ENCODE assay signal across 14 cellular contexts in the genomic region with DNA sequence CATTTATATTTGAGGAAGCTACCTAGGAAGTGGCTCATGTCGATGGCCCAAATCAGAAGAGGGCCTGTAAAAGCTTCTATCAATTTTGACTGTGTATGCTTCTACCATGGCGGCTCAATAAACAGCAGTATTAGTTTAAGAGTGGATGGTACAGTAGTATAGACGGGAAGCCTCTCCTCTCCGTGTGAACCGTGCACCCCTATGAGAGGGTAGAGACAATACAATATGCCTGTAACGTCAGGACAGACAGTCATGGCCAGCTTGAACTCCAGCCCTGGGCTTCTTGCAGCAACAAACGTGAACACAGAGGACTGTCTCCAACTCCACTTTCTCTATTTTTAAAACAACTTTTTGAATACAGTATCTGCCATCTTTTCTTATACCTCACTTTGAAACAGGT. TPM values are rescaled to one million over a fixed set of nuclear protein-coding genes. Genes with fewer than 3 reads are reported as not detected.
DNase-seq lines count a peak whose midpoint lies in the region; ATAC-seq and TF ChIP-seq lines count a peak whose summit lies in the region.
"Had no signal": no experiment of that assay in that cellular context is flagged by ENCODE, and none has a peak within 500 bp of the region (broad histone marks: within the 10 kb centered on the region; RNA-seq: fewer than 3 reads in every experiment).

No MANE protein-coding gene starts in this region.

- DNase-seq in activated naive CD4-positive, alpha-beta T cell treated with anti-CD3 and anti-CD28 coated beads for 36 hours, result peak; percentile 54
- no peak for DNase-seq in activated naive CD4-positive, alpha-beta T cell (lab: John Stamatoyannopoulos, UW)
- DNase-seq in immature natural killer cell (no peak), vagina (ENCODE audit: extremely low spot score in 2 of 2) (no peak), H7 (no peak), KG1 (lab: John Stamatoyannopoulos, UW) (no peak)
- DNase-seq: NCI-H146, T-helper 9 cell had no signal

- no peaks in the 10 kb centered on the region for H3K9me3 Mint-ChIP-seq in activated naive CD4-positive, alpha-beta T cell treated with anti-CD3 and anti-CD28 coated beads for 36 hours
- no peaks in the 10 kb centered on the region for H3K9me3 Mint-ChIP-seq in T-helper 1 cell treated with Interleukin-12 subunit alpha and Interleukin-12 subunit beta and Interleukin-4 antibody, amounts not matched to agents 30 μg/mL and 1 μg/mL, for 36 hours
- H3K9me3 Mint-ChIP-seq in immature natural killer cell, result no peaks in the 10 kb centered on the region
- H3K9me3 Mint-ChIP-seq: type B pancreatic cell had no signal

- H3K27me3 ChIP-seq in vagina, result no peaks in the 10 kb centered on the region
- no peaks in the 10 kb centered on the region for H3K27me3 ChIP-seq in H7 (ENCODE audit: control insufficient read depth, insufficient read depth, low read length)

- H3K27ac ChIP-seq in vagina, result peak overlapping the region; percentile 13
- H3K27ac ChIP-seq: cardiac muscle cell had no signal

- H3K4me3 Mint-ChIP-seq in activated naive CD4-positive, alpha-beta T cell treated with anti-CD3 and anti-CD28 coated beads for 36 hours, result peak overlapping the region; percentile 95
- peak overlapping the region; percentile 99 for H3K4me3 Mint-ChIP-seq in T-helper 1 cell treated with Interleukin-12 subunit alpha and Interleukin-12 subunit beta and Interleukin-4 antibody, amounts not matched to agents 30 μg/mL and 1 μg/mL, for 36 hours
- H3K4me3 Mint-ChIP-seq in immature natural killer cell, result peak overlapping the region; percentile 80 to 100 (median 98)
- H3K4me3 Mint-ChIP-seq: type B pancreatic cell had no signal

- H3K36me3 ChIP-seq in vagina, result no peaks in the 10 kb centered on the region
- no peaks in the 10 kb centered on the region for H3K36me3 ChIP-seq in H7 (replicated peaks; ENCODE audit: control insufficient read depth, insufficient read depth, low read length)
- H3K36me3 ChIP-seq: cardiac muscle cell had no signal

- no peaks in the 10 kb centered on the region for H3K9me3 ChIP-seq in vagina

- H3K27ac Mint-ChIP-seq in activated naive CD4-positive, alpha-beta T cell treated with anti-CD3 and anti-CD28 coated beads for 36 hours, result peak overlapping the region; percentile 99
- H3K27ac Mint-ChIP-seq in T-helper 1 cell treated with Interleukin-12 subunit alpha and Interleukin-12 subunit beta and Interleukin-4 antibody, amounts not matched to agents 30 μg/mL and 1 μg/mL, for 36 hours, result peak overlapping the region; percentile 95
- H3K27ac Mint-ChIP-seq in immature natural killer cell, result peak overlapping the region; percentile 88 to 97 (median 97)
- H3K27ac Mint-ChIP-seq: type B pancreatic cell had no signal

- peaks cover 91% of the 10 kb centered on the region for H3K36me3 Mint-ChIP-seq in activated naive CD4-positive, alpha-beta T cell treated with anti-CD3 and anti-CD28 coated beads for 36 hours (ENCODE audit: low read depth)
- peaks cover 90% of the 10 kb centered on the region for H3K36me3 Mint-ChIP-seq in T-helper 1 cell treated with Interleukin-12 subunit alpha and Interleukin-12 subunit beta and Interleukin-4 antibody, amounts not matched to agents 30 μg/mL and 1 μg/mL, for 36 hours (ENCODE audit: low read depth)
- peaks cover 6 to 16% (median 12%) of the 10 kb centered on the region in 3 donors for H3K36me3 Mint-ChIP-seq in immature natural killer cell
- H3K36me3 Mint-ChIP-seq: type B pancreatic cell had no signal

- intact Hi-C loops in activated naive CD4-positive, alpha-beta T cell treated with anti-CD3 and anti-CD28 coated beads for 36 hours (cut with micrococcal nuclease), result no loop called here
- intact Hi-C loops in vagina (cut with DNase I), result no loop called here

- CTCF ChIA-PET in activated naive CD4-positive, alpha-beta T cell treated with anti-CD3 and anti-CD28 coated beads for 36 hours (lab: Charles Lee), result interaction anchor here (0.5 to 13.6 kb wide), 12 partner anchors 15 to 106 kb away, joined by 3 to 137 read pairs (median 4); no protein-coding TSS in a partner anchor

- H3K4me3 ChIP-seq in vagina (no peak overlapping the region), H7 (ENCODE audit: insufficient read depth, low read depth, low read length) (no peak overlapping the region)
- H3K4me3 ChIP-seq: cardiac muscle cell had no signal

- no peaks in the 10 kb centered on the region for H3K4me1 ChIP-seq in vagina

- H3K4me1 Mint-ChIP-seq in activated naive CD4-positive, alpha-beta T cell treated with anti-CD3 and anti-CD28 coated beads for 36 hours (ENCODE audit: low read depth), result peaks cover 44% of the 10 kb centered on the region
- H3K4me1 Mint-ChIP-seq in T-helper 1 cell treated with Interleukin-12 subunit alpha and Interleukin-12 subunit beta and Interleukin-4 antibody, amounts not matched to agents 30 μg/mL and 1 μg/mL, for 36 hours (ENCODE audit: low read depth), result peaks cover 58% of the 10 kb centered on the region
- peaks cover 99 to 100% of the 10 kb centered on the region in 2 donors for H3K4me1 Mint-ChIP-seq in immature natural killer cell

- H3K27me3 Mint-ChIP-seq in activated naive CD4-positive, alpha-beta T cell treated with anti-CD3 and anti-CD28 coated beads for 36 hours (ENCODE audit: low read depth), result no peaks in the 10 kb centered on the region
- H3K27me3 Mint-ChIP-seq in T-helper 1 cell treated with Interleukin-12 subunit alpha and Interleukin-12 subunit beta and Interleukin-4 antibody, amounts not matched to agents 30 μg/mL and 1 μg/mL, for 36 hours (ENCODE audit: low read depth), result no peaks in the 10 kb centered on the region
- peaks cover 2 to 5% (median 4%) of the 10 kb centered on the region in 3 donors for H3K27me3 Mint-ChIP-seq in immature natural killer cell (ENCODE audit: low read depth in 3 of 3)

- no peak for ATAC-seq in HG03342 (IDR thresholded peaks at IDR 0.05; ENCODE audit: unreplicated experiment)

- TF ChIP-seq POLR2A in vagina (IDR thresholded peaks at IDR 0.05), result no peak

- TF ChIP-seq CTCF in vagina (IDR thresholded peaks at IDR 0.05), result no peak

RNA-seq across cellular contexts. Expression of gene IKZF1, which starts 7.7 kb away (rescaled TPM):
- total RNA-seq in activated naive CD4-positive, alpha-beta T cell treated with anti-CD3 and anti-CD28 coated beads for 36 hours, result 100 to 1,000 TPM; 213 to 226 TPM
- 100 to 1,000 TPM in 1 of 3 donors, 10 to 100 TPM in 2; 79.5 to 307 (median 91.3) TPM for polyA plus RNA-seq in immature natural killer cell
- total RNA-seq in vagina, result 44.9 TPM
- total RNA-seq in H7 (2014; rRNA removed; shearing (Covaris generic)), result 0.81 and 1.4 TPM in 2 replicates
- total RNA-seq: fibroblast of lung, renal cortical epithelial cell had no signal
- polyA plus RNA-seq: cardiac muscle cell had no signal

Comparison
In these comparisons a context has a peak if more than half of its experiments do, and no peak if none do; other contexts are left out.
1. RNA of gene IKZF1, which starts 7.7 kb away (total RNA-seq): 213 to 226 TPM in activated naive CD4-positive, alpha-beta T cell treated with anti-CD3 and anti-CD28 coated beads for 36 hours and 44.9 TPM in vagina (single experiment); 0.81 to 1.4 TPM in H7; every median in the first group is over 10 times any median in the second.
2. Peak in every context shown above with its lines, with median percentiles within 50 percentile points of each other: H3K27ac Mint-ChIP-seq and H3K4me3 Mint-ChIP-seq.